Comparison of ENCODE assay signal across 19 cellular contexts in the genomic region with DNA sequence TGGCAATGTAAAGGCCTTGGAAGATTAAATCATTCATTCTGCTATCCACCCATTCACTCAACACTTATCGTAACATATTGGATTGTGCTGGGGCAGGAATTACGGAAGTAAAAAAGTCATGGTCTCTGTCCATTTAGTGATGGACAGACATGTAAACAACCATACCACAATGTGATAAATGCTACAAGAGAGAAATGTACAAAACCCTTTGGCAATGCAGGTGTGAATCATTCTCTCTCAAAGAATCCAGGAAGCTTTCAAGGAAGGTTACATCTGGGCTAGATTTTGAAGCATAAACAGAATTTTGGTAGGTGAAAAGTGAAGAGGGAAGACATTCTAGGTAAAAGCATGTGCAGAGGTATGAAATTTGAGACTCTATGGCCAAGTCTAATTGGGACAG.
"Had no signal": no experiment of that assay in that cellular context is flagged by ENCODE, and none has a peak within 500 bp of the region (broad histone marks: within the 10 kb centered on the region; RNA-seq: fewer than 3 reads in every experiment).

No MANE protein-coding gene starts in this region.

- H3K36me3 ChIP-seq: gastrocnemius medialis, prostate gland, right lobe of liver had no signal

- H3K27me3 ChIP-seq: esophagus muscularis mucosa, gastrocnemius medialis, right lobe of liver, testis, tibial nerve had no signal

- H3K36me3 Mint-ChIP-seq: stimulated activated effector memory CD8-positive, alpha-beta T cell treated with anti-CD3 and anti-CD28 coated beads, Interleukin-12 subunit alpha, Interleukin-12 subunit beta, amount 100 ng/mL, for 72 hours had no signal

- H3K27ac Mint-ChIP-seq: nephron progenitor cell; stimulated activated effector memory CD8-positive, alpha-beta T cell treated with anti-CD3 and anti-CD28 coated beads, Interleukin-12 subunit alpha, Interleukin-12 subunit beta, amount 100 ng/mL, for 72 hours; stimulated activated naive CD8-positive, alpha-beta T cell treated with anti-CD3 and anti-CD28 coated beads, Interleukin-15, amount 100 ng/mL, for 72 hours had no signal

- ATAC-seq: gastrocnemius medialis; left colon; left ventricle myocardium superior; naive thymus-derived CD4-positive, alpha-beta T cell; right lobe of liver; stimulated activated effector memory CD8-positive, alpha-beta T cell treated with anti-CD3 and anti-CD28 coated beads, Interleukin-12 subunit alpha, Interleukin-12 subunit beta, amount 100 ng/mL, for 72 hours; stimulated activated naive CD8-positive, alpha-beta T cell treated with anti-CD3 and anti-CD28 coated beads, Interleukin-15, amount 100 ng/mL, for 72 hours had no signal

- H3K9me3 Mint-ChIP-seq: nephron progenitor cell; stimulated activated effector memory CD8-positive, alpha-beta T cell treated with anti-CD3 and anti-CD28 coated beads, Interleukin-12 subunit alpha, Interleukin-12 subunit beta, amount 100 ng/mL, for 72 hours; stimulated activated naive CD8-positive, alpha-beta T cell treated with anti-CD3 and anti-CD28 coated beads, Interleukin-15, amount 100 ng/mL, for 72 hours had no signal

- DNase-seq: effector memory CD4-positive, alpha-beta T cell; gastrocnemius medialis; left colon; left ventricle myocardium superior; mesendoderm; naive thymus-derived CD4-positive, alpha-beta T cell; nephron progenitor cell; retina; right lobe of liver; stimulated activated CD4-positive, alpha-beta T cell treated with anti-CD3 and anti-CD28 coated beads, Interleukin-4, amount 100 ng/mL, for 1 hour; stimulated activated CD8-positive, alpha-beta memory T cell treated with anti-CD3 and anti-CD28 coated beads, Interleukin-4, amount 100 ng/mL, for 48 hours; stimulated activated naive CD8-positive, alpha-beta T cell treated with anti-CD3 and anti-CD28 coated beads, Interleukin-15, amount 100 ng/mL, for 72 hours; testis had no signal

- H3K4me3 ChIP-seq: esophagus muscularis mucosa, gastrocnemius medialis, lung, prostate gland, right lobe of liver, testis, tibial nerve had no signal

- H3K27me3 Mint-ChIP-seq: naive thymus-derived CD4-positive, alpha-beta T cell; stimulated activated naive CD8-positive, alpha-beta T cell treated with anti-CD3 and anti-CD28 coated beads, Interleukin-15, amount 100 ng/mL, for 72 hours had no signal

- H3K4me3 Mint-ChIP-seq: naive thymus-derived CD4-positive, alpha-beta T cell; nephron progenitor cell; stimulated activated effector memory CD8-positive, alpha-beta T cell treated with anti-CD3 and anti-CD28 coated beads, Interleukin-12 subunit alpha, Interleukin-12 subunit beta, amount 100 ng/mL, for 72 hours; stimulated activated naive CD8-positive, alpha-beta T cell treated with anti-CD3 and anti-CD28 coated beads, Interleukin-15, amount 100 ng/mL, for 72 hours had no signal

- FAIRE-seq: endometrium had no signal
